11 cellular contexts compared by ENCODE assay signal in the genomic region with DNA sequence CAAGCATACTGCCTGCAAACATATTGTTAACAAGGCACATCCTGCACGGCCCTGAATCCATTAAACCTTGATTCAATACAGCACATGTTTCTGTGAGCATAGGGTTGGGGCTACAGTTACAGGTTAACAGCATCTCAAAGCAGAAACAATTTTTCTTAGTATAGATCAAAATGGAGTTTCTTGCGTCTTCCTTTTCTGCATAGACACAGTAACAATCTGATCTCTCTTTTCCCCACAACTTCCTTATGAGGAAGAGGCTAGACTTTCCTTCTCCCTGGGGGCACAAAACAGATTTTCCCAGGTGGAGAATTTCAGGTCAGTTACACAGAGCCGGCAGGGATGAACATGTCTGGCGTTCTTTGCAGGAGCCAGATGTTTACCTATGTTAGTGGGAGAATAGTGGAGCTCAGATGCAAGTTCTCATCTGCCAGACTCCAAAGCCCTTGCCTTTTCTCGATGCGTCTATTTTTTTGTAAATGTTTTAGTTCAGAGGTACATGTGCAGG. TPM values are rescaled to one million over a fixed set of nuclear protein-coding genes. Genes with fewer than 3 reads are reported as not detected.
DNase-seq lines count a peak whose midpoint lies in the region; ATAC-seq and TF ChIP-seq lines count a peak whose summit lies in the region.
"Had no signal": no experiment of that assay in that cellular context is flagged by ENCODE, and none has a peak within 500 bp of the region (broad histone marks: within the 10 kb centered on the region; RNA-seq: fewer than 3 reads in every experiment).

No MANE protein-coding gene starts in this region.

- H3K27me3 Mint-ChIP-seq in activated CD8-positive, alpha-beta T cell treated with anti-CD3 and anti-CD28 coated beads for 36 hours = no peaks in the 10 kb centered on the region
- H3K27me3 Mint-ChIP-seq in memory B cell = no peaks in the 10 kb centered on the region

- peaks cover 0 to 17% (median 7%) of the 10 kb centered on the region in 9 donors for H3K36me3 ChIP-seq in heart left ventricle
- H3K36me3 ChIP-seq in thymus (ENCODE audit: control insufficient read depth, insufficient read depth) = peaks cover 8% of the 10 kb centered on the region

- TF ChIP-seq POLR2A in heart left ventricle (IDR thresholded peaks at IDR 0.05) = no peak

- no peaks in the 10 kb centered on the region for H3K27me3 ChIP-seq in heart left ventricle
- H3K27me3 ChIP-seq in thymus (ENCODE audit: control insufficient read depth, insufficient read depth) = no peaks in the 10 kb centered on the region
- H3K27me3 ChIP-seq: dorsolateral prefrontal cortex had no signal

- 40 to 47% (median 44%) methylated on average over 6 of the region's 6 CpGs for WGBS in heart left ventricle, 4 donors
- 76% methylated on average over 6 of the region's 6 CpGs for WGBS in thymus

- intact Hi-C loops in heart left ventricle (cut with DNase I) (loop anchor here in 3 of 10 donors (2.0 to 5.0 kb wide), 2 partner anchors 37 to 38 kb away; a partner anchor contains a TSS), left ventricle myocardium superior (cut with micrococcal nuclease) (no loop called here)
- intact Hi-C loops in activated CD8-positive, alpha-beta T cell treated with anti-CD3 and anti-CD28 coated beads for 36 hours (cut with micrococcal nuclease) = no loop called here

- peaks cover 22% of the 10 kb centered on the region for H3K36me3 Mint-ChIP-seq in activated CD8-positive, alpha-beta T cell treated with anti-CD3 and anti-CD28 coated beads for 36 hours (ENCODE audit: low read depth)
- H3K36me3 Mint-ChIP-seq in memory B cell = peaks cover 3% of the 10 kb centered on the region

- H3K9me3 ChIP-seq in heart left ventricle (no peaks in the 10 kb centered on the region), thymus (ENCODE audit: control insufficient read depth) (no peaks in the 10 kb centered on the region)

- TF ChIP-seq CTCF in heart left ventricle (IDR thresholded peaks at IDR 0.05) = no peak
- no peak for TF ChIP-seq CTCF in activated CD8-positive, alpha-beta T cell treated with anti-CD3 and anti-CD28 coated beads for 36 hours (IDR thresholded peaks at IDR 0.05)

- H3K27ac ChIP-seq in heart left ventricle (peak overlapping the region in 8 of 12 donors; percentile 83 to 99 (median 96)), thymus (ENCODE audit: low read depth) (peak overlapping the region; percentile 25)

- POLR2A ChIA-PET in activated CD8-positive, alpha-beta T cell treated with anti-CD3 and anti-CD28 coated beads for 36 hours (lab: Charles Lee) = interaction anchor here (1.6 to 1.9 kb wide), 2 partner anchors 14 to 30 kb away, joined by 5 read pairs; no protein-coding TSS in a partner anchor

- H3K4me3 Mint-ChIP-seq in activated CD8-positive, alpha-beta T cell treated with anti-CD3 and anti-CD28 coated beads for 36 hours = peak overlapping the region; percentile 93
- peak overlapping the region; percentile 84 for H3K4me3 Mint-ChIP-seq in memory B cell

- H3K4me1 Mint-ChIP-seq in activated CD8-positive, alpha-beta T cell treated with anti-CD3 and anti-CD28 coated beads for 36 hours (ENCODE audit: low read depth) = peaks cover 71% of the 10 kb centered on the region
- peaks cover 34% of the 10 kb centered on the region for H3K4me1 Mint-ChIP-seq in memory B cell

- no peaks in the 10 kb centered on the region for H3K9me3 Mint-ChIP-seq in activated CD8-positive, alpha-beta T cell treated with anti-CD3 and anti-CD28 coated beads for 36 hours
- H3K9me3 Mint-ChIP-seq in memory B cell = no peaks in the 10 kb centered on the region

- CTCF ChIA-PET in activated CD8-positive, alpha-beta T cell treated with anti-CD3 and anti-CD28 coated beads for 36 hours (lab: Charles Lee) = interaction anchor here (1.1 to 1.2 kb wide), 2 partner anchors 9 to 14 kb away, joined by 5 read pairs; no protein-coding TSS in a partner anchor

- ATAC-seq in heart left ventricle (no peak), left ventricle myocardium superior (no peak), memory B cell (ENCODE audit: low read depth) (no peak), HG02938 (IDR thresholded peaks at IDR 0.05; ENCODE audit: unreplicated experiment) (no peak)
- no peak for ATAC-seq in activated CD8-positive, alpha-beta T cell treated with anti-CD3 and anti-CD28 coated beads for 36 hours

- H3K4me3 ChIP-seq in heart left ventricle = no peak overlapping the region
- H3K4me3 ChIP-seq in thymus (ENCODE audit: low read length) = no peak overlapping the region

- no peak for DNase-seq in heart left ventricle
- no peak for DNase-seq in left ventricle myocardium superior
- no peak for DNase-seq in activated CD8-positive, alpha-beta T cell treated with anti-CD3 and anti-CD28 coated beads for 36 hours
- no peak for DNase-seq in memory B cell (ENCODE audit: low spot score in 2 of 2)
- DNase-seq in DMS 273 treated with DMSO at 0.1 percent for 48 hours (lab: John Stamatoyannopoulos, UW) = no peak
- DNase-seq in DMS 273 (lab: John Stamatoyannopoulos, UW; ENCODE audit: unreplicated experiment) = no peak
- DNase-seq: dorsolateral prefrontal cortex, hippocampal formation, NCI-H446 had no signal

- peak overlapping the region; percentile 93 for H3K27ac Mint-ChIP-seq in activated CD8-positive, alpha-beta T cell treated with anti-CD3 and anti-CD28 coated beads for 36 hours
- H3K27ac Mint-ChIP-seq in memory B cell = peak overlapping the region; percentile 96

- H3K4me1 ChIP-seq in heart left ventricle = peaks cover 4 to 56% (median 27%) of the 10 kb centered on the region in 12 donors
- H3K4me1 ChIP-seq in thymus (ENCODE audit: control insufficient read depth, insufficient read depth, low read length) = peaks cover 17% of the 10 kb centered on the region

RNA-seq across cellular contexts. Expression of a gene that starts 37.5 kb away (rescaled TPM):
- total RNA-seq in heart left ventricle = 10 to 100 TPM in 7 of 9 donors, 1 to 10 TPM in 2; 8.4 to 53.1 (median 15.1) TPM
- 10 to 100 TPM in 1 of 2 donors, 1 to 10 TPM in 1; 6.2 to 11.9 TPM for polyA plus RNA-seq in heart left ventricle
- 30.8 TPM for total RNA-seq in left ventricle myocardium superior
- 100 to 1,000 TPM; 107 to 117 TPM for total RNA-seq in activated CD8-positive, alpha-beta T cell treated with anti-CD3 and anti-CD28 coated beads for 36 hours
- polyA plus RNA-seq in thymus = 39.3 TPM
